In genomic region chr16:89293276-89294143, GRCh38 we compare ENCODE assay signal across 14 cellular contexts.
A peak's percentile ranks its signal among the peaks of the same experiment; 100 is the strongest.
DNase-seq lines count a peak whose midpoint lies in the region; ATAC-seq, FAIRE-seq and TF ChIP-seq lines count a peak whose summit lies in the region.
"Had no signal": no experiment of that assay in that cellular context is flagged by ENCODE, and none has a peak within 500 bp of the region (broad histone marks: within the 10 kb centered on the region; RNA-seq: fewer than 3 reads in every experiment).

No MANE protein-coding gene starts in this region.

- H3K36me3 ChIP-seq in H7 (replicated peaks; ENCODE audit: control insufficient read depth, insufficient read depth, low read length) = peaks cover 4% of the 10 kb centered on the region
- peaks cover 5% of the 10 kb centered on the region for H3K36me3 ChIP-seq in ectodermal cell (ENCODE audit: control insufficient read depth, insufficient read depth, low read length)
- H3K36me3 ChIP-seq in mesodermal cell (ENCODE audit: control insufficient read depth, insufficient read depth, low read length) = peaks cover 44% of the 10 kb centered on the region

- TF ChIP-seq POLR2A in GM12891 (IDR thresholded peaks at IDR 0.05; ENCODE audit: low read depth, low read length) = no peak

- no peak for ATAC-seq in HG02588 (IDR thresholded peaks at IDR 0.05; ENCODE audit: unreplicated experiment)
- ATAC-seq: activated naive CD8-positive, alpha-beta T cell treated with anti-CD3 and anti-CD28 coated beads, Interleukin-2, amount 50 U/mL, for 24 hours had no signal

- H3K4me1 ChIP-seq in ectodermal cell (ENCODE audit: control insufficient read depth, insufficient read depth, low read length) = peaks cover 55% of the 10 kb centered on the region
- H3K4me1 ChIP-seq in mesodermal cell (ENCODE audit: control insufficient read depth, insufficient read depth, low read length, poor library complexity, severe bottlenecking) = peaks cover 9% of the 10 kb centered on the region

- H3K9me3 ChIP-seq in ectodermal cell (ENCODE audit: control insufficient read depth, low read length) = no peaks in the 10 kb centered on the region
- H3K9me3 ChIP-seq in mesodermal cell (ENCODE audit: control insufficient read depth, low read length) = no peaks in the 10 kb centered on the region
- H3K9me3 ChIP-seq: MG63 had no signal

- WGBS in ectodermal cell, 2 experiments = 78 to 79% methylated on average over 28 of the region's 28 CpGs
- WGBS in mesodermal cell (ENCODE audit: insufficient coverage in 2 of 2), 2 experiments = 88 to 91% methylated on average over 19 to 26 of the region's 28 CpGs

- DNase-seq in AG10803 (ENCODE audit: low read depth) (no peak), H7 (peak; percentile 86), GM12891 (ENCODE audit: insufficient read length, low spot score) (no peak), NCI-H1694 treated with DMSO at 0.1 percent for 48 hours (lab: John Stamatoyannopoulos, UW) (no peak), SIG-M5 treated with dmso at 0.1 percent for 504 hours (lab: John Stamatoyannopoulos, UW; ENCODE audit: unreplicated experiment) (no peak)
- DNase-seq: activated CD8-positive, alpha-beta memory T cell treated with anti-CD3 and anti-CD28 coated beads, Interleukin-2, amount 50 U/mL, for 48 hours; activated naive CD8-positive, alpha-beta T cell treated with anti-CD3 and anti-CD28 coated beads, Interleukin-2, amount 50 U/mL, for 24 hours; cortex of kidney; MG63; NCI-H2029 treated with DMSO at 0.1 percent for 48 hours; stimulated activated CD4-positive, alpha-beta T cell treated with anti-CD3 and anti-CD28 coated beads, Interleukin-2, amount 100 ng/mL, for 24 hours had no signal

- TF ChIP-seq CTCF in AG10803 (conservative IDR thresholded peaks at IDR 0.05; ENCODE audit: low read length) = 0 out of 2 replicates have a peak, but pooled peaks have one; percentile 7

- no peak for FAIRE-seq in GM12891 (lab: Jason Lieb, UNC)

- H3K27me3 ChIP-seq in H7 (ENCODE audit: control insufficient read depth, insufficient read depth, low read length) (no peaks in the 10 kb centered on the region), ectodermal cell (ENCODE audit: control insufficient read depth, insufficient read depth, low read length, poor library complexity, severe bottlenecking) (no peaks in the 10 kb centered on the region)
- H3K27me3 ChIP-seq: MG63 had no signal

- no peak overlapping the region for H3K4me3 ChIP-seq in AG10803 (ENCODE audit: low read length)
- H3K4me3 ChIP-seq in H7 (ENCODE audit: insufficient read depth, low read depth, low read length) = no peak overlapping the region
- no peak overlapping the region for H3K4me3 ChIP-seq in ectodermal cell (ENCODE audit: insufficient read depth, low read depth, low read length)
- H3K4me3 ChIP-seq in mesodermal cell (ENCODE audit: extremely low read depth, insufficient read depth, low read length, poor library complexity, severe bottlenecking) = no peak overlapping the region
- H3K4me3 ChIP-seq: MG63 had no signal

- H3K27ac ChIP-seq in ectodermal cell (ENCODE audit: insufficient read depth, low read depth, low read length, poor library complexity, severe bottlenecking) = peak overlapping the region; percentile 36
- H3K27ac ChIP-seq in mesodermal cell (ENCODE audit: low read depth, low read length, severe bottlenecking) = peak overlapping the region; percentile 30

TF ChIP-seq in GM12891, 5 proteins besides CTCF, POLR2A, EP300 and RAD21:
- TF ChIP-seq POLR2AphosphoS5 (IDR thresholded peaks at IDR 0.05; ENCODE audit: low read depth, low read length) = no peak
- no peak for TF ChIP-seq SPI1 (IDR thresholded peaks at IDR 0.05; ENCODE audit: low read depth, low read length)
- TF ChIP-seq POU2F2 (IDR thresholded peaks at IDR 0.05; ENCODE audit: low read depth, low read length) = no peak
- TF ChIP-seq TAF1 (IDR thresholded peaks at IDR 0.05; ENCODE audit: low read depth, low read length) = no peak
- no peak for TF ChIP-seq PAX5 (IDR thresholded peaks at IDR 0.05; ENCODE audit: insufficient read depth, low read length, severe bottlenecking)
